In genomic region chr17:64115871-64116534, GRCh38 we compare ENCODE assay signal across 10 cellular contexts. TPM values are rescaled to one million over a fixed set of nuclear protein-coding genes. Genes with fewer than 3 reads are reported as not detected.
A peak's percentile ranks its signal among the peaks of the same experiment; 100 is the strongest.
DNase-seq lines count a peak whose midpoint lies in the region; ATAC-seq and TF ChIP-seq lines count a peak whose summit lies in the region.
"Had no signal": no experiment of that assay in that cellular context is flagged by ENCODE, and none has a peak within 500 bp of the region (broad histone marks: within the 10 kb centered on the region; RNA-seq: fewer than 3 reads in every experiment).

No MANE protein-coding gene starts in this region.

- DNase-seq in BJ (ENCODE audit: low read depth) (peak; percentile 46), HS-5 (ENCODE audit: low read depth) (peak; percentile 93), left lobe of liver (ENCODE audit: low spot score) (no peak), NCI-H1092 treated with DMSO at 0.1 percent for 48 hours (lab: John Stamatoyannopoulos, UW) (no peak)
- no peak for DNase-seq in activated naive CD8-positive, alpha-beta T cell treated with anti-CD3 and anti-CD28 coated beads, Interleukin-2, amount 50 U/mL, for 24 hours
- DNase-seq in stimulated activated CD4-positive, alpha-beta T cell treated with anti-CD3 and anti-CD28 coated beads, Interleukin-4, amount 100 ng/mL, for 1 hour: no peak
- no peak for DNase-seq in activated effector memory CD4-positive, alpha-beta T cell treated with anti-CD3 and anti-CD28 coated beads, Interleukin-2, amount 50 U/mL, for 16 hours
- DNase-seq: naive B cell had no signal

- no peaks in the 10 kb centered on the region for H3K27me3 ChIP-seq in BJ (ENCODE audit: control insufficient read depth, insufficient read depth, low read length)

- H3K27me3 Mint-ChIP-seq in activated naive CD8-positive, alpha-beta T cell treated with anti-CD3 and anti-CD28 coated beads, Interleukin-2, amount 50 U/mL, for 24 hours: no peaks in the 10 kb centered on the region

- H3K36me3 Mint-ChIP-seq in activated naive CD8-positive, alpha-beta T cell treated with anti-CD3 and anti-CD28 coated beads, Interleukin-2, amount 50 U/mL, for 24 hours (ENCODE audit: low read depth): peaks cover 4% of the 10 kb centered on the region
- H3K36me3 Mint-ChIP-seq: naive B cell had no signal

- peak; percentile 65 for ATAC-seq in activated naive CD8-positive, alpha-beta T cell treated with anti-CD3 and anti-CD28 coated beads, Interleukin-2, amount 50 U/mL, for 24 hours
- ATAC-seq in left lobe of liver (peak; percentile 58), HG03280 (IDR thresholded peaks at IDR 0.05; ENCODE audit: unreplicated experiment) (no peak)
- ATAC-seq: Panc1 had no signal

- H3K9me3 Mint-ChIP-seq in activated naive CD8-positive, alpha-beta T cell treated with anti-CD3 and anti-CD28 coated beads, Interleukin-2, amount 50 U/mL, for 24 hours: no peaks in the 10 kb centered on the region
- H3K9me3 Mint-ChIP-seq: naive B cell had no signal

- no peak overlapping the region for H3K4me3 ChIP-seq in BJ (ENCODE audit: low read depth, low read length)

- peaks cover 78% of the 10 kb centered on the region for H3K4me1 Mint-ChIP-seq in activated naive CD8-positive, alpha-beta T cell treated with anti-CD3 and anti-CD28 coated beads, Interleukin-2, amount 50 U/mL, for 24 hours

- H3K36me3 ChIP-seq in BJ (ENCODE audit: control insufficient read depth, insufficient read depth, low read length): peaks cover 2% of the 10 kb centered on the region

- H3K4me3 Mint-ChIP-seq in activated naive CD8-positive, alpha-beta T cell treated with anti-CD3 and anti-CD28 coated beads, Interleukin-2, amount 50 U/mL, for 24 hours: peak overlapping the region; percentile 59

- TF ChIP-seq CTCF in BJ (IDR thresholded peaks at IDR 0.05; ENCODE audit: insufficient read depth, low read depth, low read length): no peak

- peak overlapping the region; percentile 92 for H3K27ac Mint-ChIP-seq in activated naive CD8-positive, alpha-beta T cell treated with anti-CD3 and anti-CD28 coated beads, Interleukin-2, amount 50 U/mL, for 24 hours
- H3K27ac Mint-ChIP-seq: naive B cell had no signal

- POLR2A ChIA-PET in BJ (lab: Charles Lee): no interaction called here

- CTCF ChIA-PET in BJ (lab: Yijun Ruan, JAX): interaction anchor here (0.7 to 0.8 kb wide), 2 partner anchors 16 to 17 kb away, joined by 3 to 4 read pairs; no protein-coding TSS in a partner anchor

RNA-seq across cellular contexts. Expression of gene ERN1, which starts 13.9 kb away (rescaled TPM):
- polyA plus RNA-seq in BJ (2011; rRNA removed): 8.5 and 8.6 TPM in 2 replicates
- polyA minus RNA-seq in BJ (2011; rRNA and poly(A)+ RNA removed): 10.5 and 14.9 TPM in 2 replicates
- 30.9 TPM for total RNA-seq in left lobe of liver

Comparison
In these comparisons a context has a peak if more than half of its experiments do, and no peak if none do; other contexts are left out.
1. DNase-seq: peak in BJ (single experiment) and HS-5 (single experiment); none in activated naive CD8-positive, alpha-beta T cell treated with anti-CD3 and anti-CD28 coated beads, Interleukin-2, amount 50 U/mL, for 24 hours (single experiment), left lobe of liver (single experiment), NCI-H1092 treated with DMSO at 0.1 percent for 48 hours (single experiment), stimulated activated CD4-positive, alpha-beta T cell treated with anti-CD3 and anti-CD28 coated beads, Interleukin-4, amount 100 ng/mL, for 1 hour (single experiment) and activated effector memory CD4-positive, alpha-beta T cell treated with anti-CD3 and anti-CD28 coated beads, Interleukin-2, amount 50 U/mL, for 16 hours (single experiment).